In genomic region chr1:160399544-160400283, GRCh38 we compare ENCODE assay signal across 8 cellular contexts. TPM values are rescaled to one million over a fixed set of nuclear protein-coding genes. Genes with fewer than 3 reads are reported as not detected.
DNase-seq lines count a peak whose midpoint lies in the region; ATAC-seq and TF ChIP-seq lines count a peak whose summit lies in the region.

No MANE protein-coding gene starts in this region.

- H3K4me1 ChIP-seq in cardiac muscle cell (ENCODE audit: low read depth) (peaks cover 33% of the 10 kb centered on the region), mucosa of stomach (ENCODE audit: control insufficient read depth, insufficient read depth, low read length) (peaks cover 12% of the 10 kb centered on the region), urinary bladder (ENCODE audit: insufficient read depth) (no peaks in the 10 kb centered on the region)

- no peaks in the 10 kb centered on the region for H3K36me3 Mint-ChIP-seq in dendritic cell treated with granulocyte-macrophage colony-stimulating factor and Interleukin-4, amounts not matched to agents 40 ng/mL and 50 ng/mL, for 4 days (ENCODE audit: low read depth)
- no peaks in the 10 kb centered on the region for H3K36me3 Mint-ChIP-seq in activated CD4-positive, alpha-beta memory T cell treated with anti-CD3 and anti-CD28 coated beads for 36 hours

- H3K36me3 ChIP-seq in cardiac muscle cell = no peaks in the 10 kb centered on the region
- H3K36me3 ChIP-seq in mucosa of stomach (ENCODE audit: control insufficient read depth, insufficient read depth, low read length) = no peaks in the 10 kb centered on the region
- H3K36me3 ChIP-seq in urinary bladder (ENCODE audit: insufficient read depth) = no peaks in the 10 kb centered on the region

- no peak for ATAC-seq in Right ventricle myocardium superior (ENCODE audit: poor library complexity)

- intact Hi-C loops in Right ventricle myocardium superior (cut with DNase I) = no loop called here
- intact Hi-C loops in dendritic cell treated with granulocyte-macrophage colony-stimulating factor and Interleukin-4, amounts not matched to agents 40 ng/mL and 50 ng/mL, for 4 days (cut with micrococcal nuclease) = no loop called here
- intact Hi-C loops in activated CD4-positive, alpha-beta memory T cell treated with anti-CD3 and anti-CD28 coated beads for 36 hours (cut with micrococcal nuclease) = no loop called here

- no peak for TF ChIP-seq CTCF in cardiac muscle cell (IDR thresholded peaks at IDR 0.05; ENCODE audit: low read depth, low read length)

- H3K27ac Mint-ChIP-seq in dendritic cell treated with granulocyte-macrophage colony-stimulating factor and Interleukin-4, amounts not matched to agents 40 ng/mL and 50 ng/mL, for 4 days = no peak overlapping the region
- H3K27ac Mint-ChIP-seq in activated CD4-positive, alpha-beta memory T cell treated with anti-CD3 and anti-CD28 coated beads for 36 hours = no peak overlapping the region

- H3K9me3 ChIP-seq in cardiac muscle cell (ENCODE audit: low read depth) = no peaks in the 10 kb centered on the region
- H3K9me3 ChIP-seq in mucosa of stomach (ENCODE audit: control insufficient read depth, low read length) = no peaks in the 10 kb centered on the region

- peak overlapping the region; percentile 79 for H3K4me3 ChIP-seq in cardiac muscle cell
- H3K4me3 ChIP-seq in mucosa of stomach (ENCODE audit: low read length) = no peak overlapping the region
- H3K4me3 ChIP-seq in urinary bladder (ENCODE audit: low read depth, low read length) = peak overlapping the region; percentile 86

- H3K27me3 ChIP-seq in cardiac muscle cell (no peaks in the 10 kb centered on the region), mucosa of stomach (ENCODE audit: control insufficient read depth, insufficient read depth, low read length) (peaks cover 14% of the 10 kb centered on the region)

- H3K4me3 Mint-ChIP-seq in dendritic cell treated with granulocyte-macrophage colony-stimulating factor and Interleukin-4, amounts not matched to agents 40 ng/mL and 50 ng/mL, for 4 days = peak overlapping the region; percentile 30
- H3K4me3 Mint-ChIP-seq in activated CD4-positive, alpha-beta memory T cell treated with anti-CD3 and anti-CD28 coated beads for 36 hours = no peak overlapping the region

- H3K4me1 Mint-ChIP-seq in dendritic cell treated with granulocyte-macrophage colony-stimulating factor and Interleukin-4, amounts not matched to agents 40 ng/mL and 50 ng/mL, for 4 days (ENCODE audit: low read depth) = peaks cover 41% of the 10 kb centered on the region
- H3K4me1 Mint-ChIP-seq in activated CD4-positive, alpha-beta memory T cell treated with anti-CD3 and anti-CD28 coated beads for 36 hours (ENCODE audit: low read depth) = no peaks in the 10 kb centered on the region

- H3K9me3 Mint-ChIP-seq in dendritic cell treated with granulocyte-macrophage colony-stimulating factor and Interleukin-4, amounts not matched to agents 40 ng/mL and 50 ng/mL, for 4 days = no peaks in the 10 kb centered on the region
- H3K9me3 Mint-ChIP-seq in activated CD4-positive, alpha-beta memory T cell treated with anti-CD3 and anti-CD28 coated beads for 36 hours = no peaks in the 10 kb centered on the region

- POLR2A ChIA-PET in activated CD4-positive, alpha-beta memory T cell treated with anti-CD3 and anti-CD28 coated beads for 36 hours (lab: Charles Lee) = no interaction called here

- DNase-seq in cardiac muscle cell (ENCODE audit: low read depth in 1 of 2, low spot score in 1 of 2) (no peak), Right ventricle myocardium superior (no peak), NCI-H526 (lab: John Stamatoyannopoulos, UW) (no peak), NCI-H2227 treated with DMSO at 0.1 percent for 48 hours (lab: John Stamatoyannopoulos, UW) (no peak)
- no peak for DNase-seq in activated CD4-positive, alpha-beta memory T cell treated with anti-CD3 and anti-CD28 coated beads for 36 hours

- H3K9ac ChIP-seq in mucosa of stomach (ENCODE audit: low read length) = peak overlapping the region; percentile 77

- H3K27ac ChIP-seq in cardiac muscle cell = peak overlapping the region; percentile 68
- H3K27ac ChIP-seq in urinary bladder (ENCODE audit: low read depth) = no peak overlapping the region

- peaks cover 42% of the 10 kb centered on the region for H3K27me3 Mint-ChIP-seq in dendritic cell treated with granulocyte-macrophage colony-stimulating factor and Interleukin-4, amounts not matched to agents 40 ng/mL and 50 ng/mL, for 4 days
- H3K27me3 Mint-ChIP-seq in activated CD4-positive, alpha-beta memory T cell treated with anti-CD3 and anti-CD28 coated beads for 36 hours = peaks cover 17% of the 10 kb centered on the region

- CTCF ChIA-PET in activated CD4-positive, alpha-beta memory T cell treated with anti-CD3 and anti-CD28 coated beads for 36 hours (lab: Charles Lee) = no interaction called here

- WGBS in urinary bladder = 33% methylated on average over 19 of the region's 19 CpGs

RNA-seq across cellular contexts. Expression of gene VANGL2, which starts 0.7 kb away (rescaled TPM):
- 14.1 and 24.6 TPM in 2 replicates for total RNA-seq in cardiac muscle cell
- polyA plus RNA-seq in cardiac muscle cell = 15.2 and 22.0 TPM in 2 replicates
- 1.9 TPM for total RNA-seq in Right ventricle myocardium superior
- 4.1 TPM for total RNA-seq in urinary bladder
- polyA plus RNA-seq in urinary bladder = 7.6 TPM
- not detected for total RNA-seq in activated CD4-positive, alpha-beta memory T cell treated with anti-CD3 and anti-CD28 coated beads for 36 hours

RNA-seq across cellular contexts. Expression of gene NHLH1, which starts 32.8 kb away (rescaled TPM):
- total RNA-seq in cardiac muscle cell (0.11 and 0.12 TPM in 2 replicates), Right ventricle myocardium superior (not detected), urinary bladder (not detected)
- polyA plus RNA-seq in cardiac muscle cell (1.6 TPM in 1 of 2 replicates, not detected in the other), urinary bladder (0.05 TPM)
- under 1 TPM; 0.22 to 0.45 TPM for total RNA-seq in activated CD4-positive, alpha-beta memory T cell treated with anti-CD3 and anti-CD28 coated beads for 36 hours

RNA-seq across cellular contexts. Expression of gene NCSTN, which starts 56.5 kb away (rescaled TPM):
- 55.4 and 65.8 TPM in 2 replicates for total RNA-seq in cardiac muscle cell
- polyA plus RNA-seq in cardiac muscle cell = 97.8 and 113 TPM in 2 replicates
- total RNA-seq in Right ventricle myocardium superior = 57.9 TPM
- 45.4 TPM for total RNA-seq in urinary bladder
- 57.5 TPM for polyA plus RNA-seq in urinary bladder
- 10 to 100 TPM; 39.8 to 42.6 TPM for total RNA-seq in activated CD4-positive, alpha-beta memory T cell treated with anti-CD3 and anti-CD28 coated beads for 36 hours

RNA-seq across cellular contexts. Expression of gene COPA, which starts 56.7 kb away (rescaled TPM):
- total RNA-seq in cardiac muscle cell = 115 and 129 TPM in 2 replicates
- 139 and 157 TPM in 2 replicates for polyA plus RNA-seq in cardiac muscle cell
- total RNA-seq in Right ventricle myocardium superior = 83.9 TPM
- total RNA-seq in urinary bladder = 209 TPM
- 69.5 TPM for polyA plus RNA-seq in urinary bladder
- total RNA-seq in activated CD4-positive, alpha-beta memory T cell treated with anti-CD3 and anti-CD28 coated beads for 36 hours = 100 to 1,000 TPM; 132 TPM
